In the genomic region with DNA sequence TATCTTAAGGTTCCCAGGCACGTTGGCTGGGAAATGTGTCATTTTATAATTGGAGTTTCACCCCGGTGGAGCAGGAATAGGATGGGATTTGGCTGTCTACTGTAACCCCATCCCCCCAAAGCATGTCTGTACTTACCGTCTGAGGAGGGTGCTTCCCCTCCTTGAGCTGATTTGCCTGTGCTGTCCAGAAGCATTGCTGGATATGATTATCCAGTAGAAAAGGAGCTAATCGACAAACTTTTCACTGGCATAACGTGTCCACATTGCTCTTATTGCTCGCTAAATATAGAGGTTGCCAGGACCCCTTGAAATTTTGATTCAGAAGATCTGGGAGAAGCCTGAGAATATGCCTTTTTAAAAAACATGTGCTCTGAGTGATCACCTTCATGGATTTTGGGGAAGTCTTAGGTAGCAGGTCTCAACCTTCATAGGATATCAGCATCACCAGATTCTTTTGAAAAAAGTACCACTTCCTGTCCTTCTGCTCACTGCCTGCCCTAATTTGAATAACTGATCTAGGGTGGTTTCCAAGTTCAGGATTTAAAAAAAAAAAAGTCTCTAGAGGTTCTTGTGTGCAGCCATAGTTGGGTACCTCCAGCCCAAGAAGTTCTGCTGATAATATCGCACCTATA, we compare ENCODE assay signal across 1 cellular context.
TF ChIP-seq lines count a peak whose summit lies in the region.

No MANE protein-coding gene starts in this region.

TF ChIP-seq in GM12878, 131 proteins besides CTCF, POLR2A, EP300 and RAD21 (continued from another document):
- TF ChIP-seq, protein P1, sequence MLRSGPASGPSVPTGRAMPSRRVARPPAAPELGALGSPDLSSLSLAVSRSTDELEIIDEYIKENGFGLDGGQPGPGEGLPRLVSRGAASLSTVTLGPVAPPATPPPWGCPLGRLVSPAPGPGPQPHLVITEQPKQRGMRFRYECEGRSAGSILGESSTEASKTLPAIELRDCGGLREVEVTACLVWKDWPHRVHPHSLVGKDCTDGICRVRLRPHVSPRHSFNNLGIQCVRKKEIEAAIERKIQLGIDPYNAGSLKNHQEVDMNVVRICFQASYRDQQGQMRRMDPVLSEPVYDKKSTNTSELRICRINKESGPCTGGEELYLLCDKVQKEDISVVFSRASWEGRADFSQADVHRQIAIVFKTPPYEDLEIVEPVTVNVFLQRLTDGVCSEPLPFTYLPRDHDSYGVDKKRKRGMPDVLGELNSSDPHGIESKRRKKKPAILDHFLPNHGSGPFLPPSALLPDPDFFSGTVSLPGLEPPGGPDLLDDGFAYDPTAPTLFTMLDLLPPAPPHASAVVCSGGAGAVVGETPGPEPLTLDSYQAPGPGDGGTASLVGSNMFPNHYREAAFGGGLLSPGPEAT (IDR thresholded peaks at IDR 0.05; ENCODE audit: low read depth) = peak; percentile 91
- TF ChIP-seq RELA (IDR thresholded peaks at IDR 0.05; ENCODE audit: borderline replicate concordance, partially characterized antibody) (peak; percentile 18), CREB1 (IDR thresholded peaks at IDR 0.05; ENCODE audit: low read depth) (peak; percentile 33; the same call in 1 of the 2 replicates), SMAD5 (IDR thresholded peaks at IDR 0.05; ENCODE audit: low read depth) (0 out of 2 replicates have a peak, but pooled peaks have one; percentile 37), RUNX3 (IDR thresholded peaks at IDR 0.05; ENCODE audit: low read length) (peak; percentile 82), TCF12 (IDR thresholded peaks at IDR 0.05; ENCODE audit: low read depth, low read length) (no peak), EGR1 (IDR thresholded peaks at IDR 0.05; ENCODE audit: borderline replicate concordance in 1 of 2, low read depth in 2 of 2, low read length in 2 of 2) (no peak), CBX5 (IDR thresholded peaks at IDR 0.05; ENCODE audit: low read depth) (peak; percentile 44; the same call in 1 of the 2 replicates), FOXM1 (IDR thresholded peaks at IDR 0.05; ENCODE audit: low read depth, low read length) (peak; percentile 84), NRF1 (conservative IDR thresholded peaks at IDR 0.05; ENCODE audit: low read depth, low read length) (no peak), MEF2B (IDR thresholded peaks at IDR 0.05; ENCODE audit: partially characterized antibody, poor library complexity, severe bottlenecking) (peak; percentile 62), ZNF384 (IDR thresholded peaks at IDR 0.05; ENCODE audit: borderline replicate concordance, low read depth, low read length) (peak; percentile 94), SUPT20H (IDR thresholded peaks at IDR 0.05; ENCODE audit: borderline replicate concordance, control insufficient read depth, low read depth, low read length) (no peak), FOS (IDR thresholded peaks at IDR 0.05; ENCODE audit: borderline replicate concordance, extremely low read depth, insufficient read length) (no peak), SREBF1 (IDR thresholded peaks at IDR 0.05; ENCODE audit: low read length) (peak; percentile 34; the same call in 1 of the 2 replicates), MYB (IDR thresholded peaks at IDR 0.05; ENCODE audit: borderline replicate concordance, low read depth, low read length) (peak; percentile 93), BRCA1 (IDR thresholded peaks at IDR 0.05; ENCODE audit: low read depth, low read length) (no peak), CREM (IDR thresholded peaks at IDR 0.05; ENCODE audit: low read depth) (0 out of 2 replicates have a peak, but pooled peaks have one; percentile 25), MTA3 (IDR thresholded peaks at IDR 0.05; ENCODE audit: borderline replicate concordance, low read length) (0 out of 2 replicates have a peak, but pooled peaks have one; percentile 20), SMARCA5 (IDR thresholded peaks at IDR 0.05) (no peak), TAF1 (IDR thresholded peaks at IDR 0.05; ENCODE audit: borderline replicate concordance, low read depth, low read length) (peak; percentile 56; the same call in 1 of the 2 replicates), NFIC (IDR thresholded peaks at IDR 0.05; ENCODE audit: low read depth, low read length) (peak; percentile 75)
- TF ChIP-seq, protein P2, sequence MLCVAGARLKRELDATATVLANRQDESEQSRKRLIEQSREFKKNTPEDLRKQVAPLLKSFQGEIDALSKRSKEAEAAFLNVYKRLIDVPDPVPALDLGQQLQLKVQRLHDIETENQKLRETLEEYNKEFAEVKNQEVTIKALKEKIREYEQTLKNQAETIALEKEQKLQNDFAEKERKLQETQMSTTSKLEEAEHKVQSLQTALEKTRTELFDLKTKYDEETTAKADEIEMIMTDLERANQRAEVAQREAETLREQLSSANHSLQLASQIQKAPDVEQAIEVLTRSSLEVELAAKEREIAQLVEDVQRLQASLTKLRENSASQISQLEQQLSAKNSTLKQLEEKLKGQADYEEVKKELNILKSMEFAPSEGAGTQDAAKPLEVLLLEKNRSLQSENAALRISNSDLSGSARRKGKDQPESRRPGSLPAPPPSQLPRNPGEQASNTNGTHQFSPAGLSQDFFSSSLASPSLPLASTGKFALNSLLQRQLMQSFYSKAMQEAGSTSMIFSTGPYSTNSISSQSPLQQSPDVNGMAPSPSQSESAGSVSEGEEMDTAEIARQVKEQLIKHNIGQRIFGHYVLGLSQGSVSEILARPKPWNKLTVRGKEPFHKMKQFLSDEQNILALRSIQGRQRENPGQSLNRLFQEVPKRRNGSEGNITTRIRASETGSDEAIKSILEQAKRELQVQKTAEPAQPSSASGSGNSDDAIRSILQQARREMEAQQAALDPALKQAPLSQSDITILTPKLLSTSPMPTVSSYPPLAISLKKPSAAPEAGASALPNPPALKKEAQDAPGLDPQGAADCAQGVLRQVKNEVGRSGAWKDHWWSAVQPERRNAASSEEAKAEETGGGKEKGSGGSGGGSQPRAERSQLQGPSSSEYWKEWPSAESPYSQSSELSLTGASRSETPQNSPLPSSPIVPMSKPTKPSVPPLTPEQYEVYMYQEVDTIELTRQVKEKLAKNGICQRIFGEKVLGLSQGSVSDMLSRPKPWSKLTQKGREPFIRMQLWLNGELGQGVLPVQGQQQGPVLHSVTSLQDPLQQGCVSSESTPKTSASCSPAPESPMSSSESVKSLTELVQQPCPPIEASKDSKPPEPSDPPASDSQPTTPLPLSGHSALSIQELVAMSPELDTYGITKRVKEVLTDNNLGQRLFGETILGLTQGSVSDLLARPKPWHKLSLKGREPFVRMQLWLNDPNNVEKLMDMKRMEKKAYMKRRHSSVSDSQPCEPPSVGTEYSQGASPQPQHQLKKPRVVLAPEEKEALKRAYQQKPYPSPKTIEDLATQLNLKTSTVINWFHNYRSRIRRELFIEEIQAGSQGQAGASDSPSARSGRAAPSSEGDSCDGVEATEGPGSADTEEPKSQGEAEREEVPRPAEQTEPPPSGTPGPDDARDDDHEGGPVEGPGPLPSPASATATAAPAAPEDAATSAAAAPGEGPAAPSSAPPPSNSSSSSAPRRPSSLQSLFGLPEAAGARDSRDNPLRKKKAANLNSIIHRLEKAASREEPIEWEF (IDR thresholded peaks at IDR 0.05; ENCODE audit: insufficient replicate concordance, low read depth, low read length) = peak; percentile 57
- TF ChIP-seq, protein P3, sequence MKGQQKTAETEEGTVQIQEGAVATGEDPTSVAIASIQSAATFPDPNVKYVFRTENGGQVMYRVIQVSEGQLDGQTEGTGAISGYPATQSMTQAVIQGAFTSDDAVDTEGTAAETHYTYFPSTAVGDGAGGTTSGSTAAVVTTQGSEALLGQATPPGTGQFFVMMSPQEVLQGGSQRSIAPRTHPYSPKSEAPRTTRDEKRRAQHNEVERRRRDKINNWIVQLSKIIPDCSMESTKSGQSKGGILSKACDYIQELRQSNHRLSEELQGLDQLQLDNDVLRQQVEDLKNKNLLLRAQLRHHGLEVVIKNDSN (IDR thresholded peaks at IDR 0.05; ENCODE audit: borderline replicate concordance, extremely low read length, insufficient read depth, low read depth, low read length) = no peak
- TF ChIP-seq, protein P4, sequence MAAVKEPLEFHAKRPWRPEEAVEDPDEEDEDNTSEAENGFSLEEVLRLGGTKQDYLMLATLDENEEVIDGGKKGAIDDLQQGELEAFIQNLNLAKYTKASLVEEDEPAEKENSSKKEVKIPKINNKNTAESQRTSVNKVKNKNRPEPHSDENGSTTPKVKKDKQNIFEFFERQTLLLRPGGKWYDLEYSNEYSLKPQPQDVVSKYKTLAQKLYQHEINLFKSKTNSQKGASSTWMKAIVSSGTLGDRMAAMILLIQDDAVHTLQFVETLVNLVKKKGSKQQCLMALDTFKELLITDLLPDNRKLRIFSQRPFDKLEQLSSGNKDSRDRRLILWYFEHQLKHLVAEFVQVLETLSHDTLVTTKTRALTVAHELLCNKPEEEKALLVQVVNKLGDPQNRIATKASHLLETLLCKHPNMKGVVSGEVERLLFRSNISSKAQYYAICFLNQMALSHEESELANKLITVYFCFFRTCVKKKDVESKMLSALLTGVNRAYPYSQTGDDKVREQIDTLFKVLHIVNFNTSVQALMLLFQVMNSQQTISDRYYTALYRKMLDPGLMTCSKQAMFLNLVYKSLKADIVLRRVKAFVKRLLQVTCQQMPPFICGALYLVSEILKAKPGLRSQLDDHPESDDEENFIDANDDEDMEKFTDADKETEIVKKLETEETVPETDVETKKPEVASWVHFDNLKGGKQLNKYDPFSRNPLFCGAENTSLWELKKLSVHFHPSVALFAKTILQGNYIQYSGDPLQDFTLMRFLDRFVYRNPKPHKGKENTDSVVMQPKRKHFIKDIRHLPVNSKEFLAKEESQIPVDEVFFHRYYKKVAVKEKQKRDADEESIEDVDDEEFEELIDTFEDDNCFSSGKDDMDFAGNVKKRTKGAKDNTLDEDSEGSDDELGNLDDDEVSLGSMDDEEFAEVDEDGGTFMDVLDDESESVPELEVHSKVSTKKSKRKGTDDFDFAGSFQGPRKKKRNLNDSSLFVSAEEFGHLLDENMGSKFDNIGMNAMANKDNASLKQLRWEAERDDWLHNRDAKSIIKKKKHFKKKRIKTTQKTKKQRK (IDR thresholded peaks at IDR 0.05; ENCODE audit: low read depth, low read length) = no peak
